In the genomic region with DNA sequence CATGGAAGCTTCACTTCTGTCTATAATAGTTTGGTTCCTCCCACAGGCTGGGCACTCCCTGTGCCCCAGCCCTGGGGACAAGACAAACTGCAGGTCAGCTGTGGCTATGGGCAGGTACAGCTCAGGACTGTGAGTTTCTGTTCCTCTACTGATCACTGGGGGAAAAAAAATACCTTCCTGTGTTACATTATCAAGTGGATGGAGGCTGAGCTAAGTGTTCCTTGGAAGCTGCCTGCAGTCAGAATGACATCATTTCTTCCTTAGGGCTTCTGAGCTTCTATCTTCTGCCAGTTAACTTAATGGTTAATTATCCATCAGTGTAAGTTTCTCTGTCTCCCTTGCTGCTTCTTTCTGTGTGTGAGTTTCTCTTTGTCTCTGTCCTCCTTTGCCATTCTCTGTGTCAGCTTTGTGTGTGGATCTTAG, we compare ENCODE assay signal across 9 cellular contexts. TPM values are rescaled to one million over a fixed set of nuclear protein-coding genes. Genes with fewer than 3 reads are reported as not detected.
A peak's percentile ranks its signal among the peaks of the same experiment; 100 is the strongest.
DNase-seq lines count a peak whose midpoint lies in the region; ATAC-seq and TF ChIP-seq lines count a peak whose summit lies in the region.
"Had no signal": no experiment of that assay in that cellular context is flagged by ENCODE, and none has a peak within 500 bp of the region (broad histone marks: within the 10 kb centered on the region; RNA-seq: fewer than 3 reads in every experiment).

No MANE protein-coding gene starts in this region.

- no peak overlapping the region for H3K9ac ChIP-seq in colonic mucosa (ENCODE audit: low read depth in 2 of 2, low read length in 2 of 2)

- no peaks in the 10 kb centered on the region for H3K9me3 ChIP-seq in CD4-positive, alpha-beta memory T cell (ENCODE audit: control insufficient read depth in 1 of 2, low read length in 2 of 2)
- no peaks in the 10 kb centered on the region for H3K9me3 ChIP-seq in tibial nerve
- H3K9me3 ChIP-seq in colonic mucosa = no peaks in the 10 kb centered on the region
- H3K9me3 ChIP-seq: vagina had no signal

- no peak overlapping the region for H3K27ac ChIP-seq in CD4-positive, alpha-beta memory T cell (ENCODE audit: low read depth, low read length)
- no peak overlapping the region for H3K27ac ChIP-seq in tibial nerve
- H3K27ac ChIP-seq in colonic mucosa = no peak overlapping the region
- H3K27ac ChIP-seq: vagina had no signal

- no peak for DNase-seq in CD4-positive, alpha-beta memory T cell
- DNase-seq in GM19238 (ENCODE audit: insufficient read length, low spot score) (peak; percentile 46), tibial nerve (ENCODE audit: low spot score in 2 of 2) (no peak), NCI-H2196 (lab: John Stamatoyannopoulos, UW; ENCODE audit: unreplicated experiment) (no peak), colonic mucosa (no peak), NCI-H2107 treated with DMSO at 0.1 percent for 48 hours (lab: John Stamatoyannopoulos, UW; ENCODE audit: unreplicated experiment) (no peak)
- no peak for DNase-seq in activated CD4-positive, alpha-beta memory T cell treated with anti-CD3 and anti-CD28 coated beads for 36 hours

- H3K4me3 Mint-ChIP-seq in CD4-positive, alpha-beta memory T cell = peak overlapping the region in 6 of 8 donors; percentile 0 to 71 (median 17)
- H3K4me3 Mint-ChIP-seq in activated CD4-positive, alpha-beta memory T cell treated with anti-CD3 and anti-CD28 coated beads for 36 hours = peak overlapping the region; percentile 6

- ATAC-seq in HG03064 (IDR thresholded peaks at IDR 0.05; ENCODE audit: low read depth, unreplicated experiment) = peak; percentile 56

- no peak for TF ChIP-seq CTCF in tibial nerve (IDR thresholded peaks at IDR 0.05)
- TF ChIP-seq CTCF in colonic mucosa (IDR thresholded peaks at IDR 0.05) = no peak

- no peak for TF ChIP-seq POLR2A in tibial nerve (IDR thresholded peaks at IDR 0.05)

- H3K27me3 ChIP-seq in CD4-positive, alpha-beta memory T cell (ENCODE audit: insufficient read depth, low read length) = no peaks in the 10 kb centered on the region
- H3K27me3 ChIP-seq in tibial nerve (peaks cover 0 to 5% of the 10 kb centered on the region in 2 donors), colonic mucosa (no peaks in the 10 kb centered on the region)
- H3K27me3 ChIP-seq: vagina had no signal

- POLR2A ChIA-PET in CD4-positive, alpha-beta memory T cell (lab: Charles Lee; ENCODE audit: partially characterized antibody) = interaction anchor here (1.1 kb wide), 1 partner anchor 11 kb away, joined by 4 read pairs; a partner anchor contains a TSS
- POLR2A ChIA-PET in activated CD4-positive, alpha-beta memory T cell treated with anti-CD3 and anti-CD28 coated beads for 36 hours (lab: Charles Lee) = no interaction called here

- intact Hi-C loops in CD4-positive, alpha-beta memory T cell (cut with micrococcal nuclease) = no loop called here
- intact Hi-C loops in activated CD4-positive, alpha-beta memory T cell treated with anti-CD3 and anti-CD28 coated beads for 36 hours (cut with micrococcal nuclease) = loop anchor here (10.0 kb wide), 1 partner anchor 572 kb away; no protein-coding TSS in a partner anchor
- intact Hi-C loops in colonic mucosa (cut with DNase I) = no loop called here

- TF ChIP-seq EP300 in tibial nerve (IDR thresholded peaks at IDR 0.05) = no peak

- no peaks in the 10 kb centered on the region for H3K9me3 Mint-ChIP-seq in CD4-positive, alpha-beta memory T cell
- H3K9me3 Mint-ChIP-seq in activated CD4-positive, alpha-beta memory T cell treated with anti-CD3 and anti-CD28 coated beads for 36 hours = no peaks in the 10 kb centered on the region

- peaks cover 8 to 17% of the 10 kb centered on the region in 2 donors for H3K36me3 Mint-ChIP-seq in CD4-positive, alpha-beta memory T cell
- H3K36me3 Mint-ChIP-seq in activated CD4-positive, alpha-beta memory T cell treated with anti-CD3 and anti-CD28 coated beads for 36 hours = peaks cover 17% of the 10 kb centered on the region

- peak overlapping the region in 5 of 7 donors; percentile 29 to 87 (median 59) for H3K27ac Mint-ChIP-seq in CD4-positive, alpha-beta memory T cell
- peak overlapping the region; percentile 63 for H3K27ac Mint-ChIP-seq in activated CD4-positive, alpha-beta memory T cell treated with anti-CD3 and anti-CD28 coated beads for 36 hours

- H3K4me3 ChIP-seq in CD4-positive, alpha-beta memory T cell (ENCODE audit: low read length in 2 of 2) = no peak overlapping the region
- no peak overlapping the region for H3K4me3 ChIP-seq in tibial nerve
- H3K4me3 ChIP-seq in colonic mucosa = no peak overlapping the region
- H3K4me3 ChIP-seq: vagina had no signal

- CTCF ChIA-PET in CD4-positive, alpha-beta memory T cell (lab: Charles Lee; ENCODE audit: partially characterized antibody) = interaction anchor here (2.4 kb wide), 1 partner anchor 116 kb away, joined by 6 read pairs; no protein-coding TSS in a partner anchor
- CTCF ChIA-PET in activated CD4-positive, alpha-beta memory T cell treated with anti-CD3 and anti-CD28 coated beads for 36 hours (lab: Charles Lee) = interaction anchor here (1.0 kb wide), 2 partner anchors 95 to 97 kb away, joined by 4 to 5 read pairs; no protein-coding TSS in a partner anchor

- peaks cover 26 to 62% (median 37%) of the 10 kb centered on the region in 4 donors for H3K4me1 Mint-ChIP-seq in CD4-positive, alpha-beta memory T cell
- peaks cover 44% of the 10 kb centered on the region for H3K4me1 Mint-ChIP-seq in activated CD4-positive, alpha-beta memory T cell treated with anti-CD3 and anti-CD28 coated beads for 36 hours (ENCODE audit: low read depth)

- no peaks in the 10 kb centered on the region for H3K36me3 ChIP-seq in CD4-positive, alpha-beta memory T cell (ENCODE audit: insufficient read depth, low read length)
- H3K36me3 ChIP-seq in tibial nerve (no peaks in the 10 kb centered on the region), colonic mucosa (no peaks in the 10 kb centered on the region)
- H3K36me3 ChIP-seq: vagina had no signal

- peaks cover 46% of the 10 kb centered on the region for H3K4me1 ChIP-seq in CD4-positive, alpha-beta memory T cell (ENCODE audit: insufficient read depth, low read length)
- H3K4me1 ChIP-seq in tibial nerve = peaks cover 0 to 15% (median 2%) of the 10 kb centered on the region in 4 donors
- no peaks in the 10 kb centered on the region for H3K4me1 ChIP-seq in colonic mucosa

- H3K27me3 Mint-ChIP-seq in CD4-positive, alpha-beta memory T cell = no peaks in the 10 kb centered on the region
- H3K27me3 Mint-ChIP-seq in activated CD4-positive, alpha-beta memory T cell treated with anti-CD3 and anti-CD28 coated beads for 36 hours = no peaks in the 10 kb centered on the region

RNA-seq across cellular contexts. Expression of a gene that starts 4.6 kb away (rescaled TPM):
- total RNA-seq in CD4-positive, alpha-beta memory T cell = 10 to 100 TPM in 1 of 2 experiments, 1 to 10 TPM in 1; 9.7 to 10.1 TPM
- 1 to 10 TPM; 5.6 to 10.0 TPM for polyA plus RNA-seq in CD4-positive, alpha-beta memory T cell
- 10 to 100 TPM; 29.6 to 30.1 TPM for total RNA-seq in activated CD4-positive, alpha-beta memory T cell treated with anti-CD3 and anti-CD28 coated beads for 36 hours
- total RNA-seq in tibial nerve = 1 to 10 TPM in 1 of 4 donors, not detected in 3; 2.1 TPM
- under 1 TPM in 1 of 2 donors, not detected in 1; 0.50 TPM for total RNA-seq in colonic mucosa

RNA-seq across cellular contexts. Expression of a gene that starts 10.7 kb away (rescaled TPM):
- 10 to 100 TPM; 20.0 to 23.6 TPM for total RNA-seq in CD4-positive, alpha-beta memory T cell
- polyA plus RNA-seq in CD4-positive, alpha-beta memory T cell = 10 to 100 TPM; 32.2 to 39.4 TPM
- 10 to 100 TPM; 60.9 to 61.2 TPM for total RNA-seq in activated CD4-positive, alpha-beta memory T cell treated with anti-CD3 and anti-CD28 coated beads for 36 hours
- total RNA-seq in tibial nerve (10 to 100 TPM; 12.0 to 18.4 (median 16.7) TPM), colonic mucosa (10 to 100 TPM; 85.2 to 89.0 TPM)
